ENCODE assay signal across 11 cellular contexts in the genomic region with DNA sequence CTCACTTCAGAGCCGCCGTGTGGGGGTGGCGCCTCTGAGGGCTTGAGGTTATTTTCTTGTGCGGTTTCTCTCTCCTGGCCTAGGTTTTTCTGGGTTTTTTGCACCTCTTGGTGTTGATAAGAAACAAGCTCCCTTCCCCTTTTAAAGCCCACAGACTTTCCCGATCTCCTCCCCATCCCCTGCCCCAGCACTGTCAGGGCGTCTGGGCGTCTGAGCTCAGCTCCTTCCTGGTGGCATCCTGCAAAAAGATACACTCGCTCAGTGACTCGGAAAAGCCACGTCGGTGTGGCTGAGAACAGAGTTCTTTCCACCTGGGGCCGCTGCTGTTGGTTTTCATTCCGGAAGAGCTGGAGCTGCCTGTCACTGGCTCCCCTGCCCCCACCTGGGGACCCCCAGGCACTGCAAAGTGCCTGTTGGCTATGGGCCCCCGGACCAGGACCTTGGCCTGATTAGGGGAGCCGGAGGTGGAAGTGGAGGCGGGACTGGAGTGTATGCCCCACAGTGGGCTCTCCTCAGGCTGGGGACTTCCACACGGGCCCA. TPM values are rescaled to one million over a fixed set of nuclear protein-coding genes. Genes with fewer than 3 reads are reported as not detected.
A peak's percentile ranks its signal among the peaks of the same experiment; 100 is the strongest.
DNase-seq lines count a peak whose midpoint lies in the region; ATAC-seq and TF ChIP-seq lines count a peak whose summit lies in the region.
"Had no signal": no experiment of that assay in that cellular context is flagged by ENCODE, and none has a peak within 500 bp of the region (broad histone marks: within the 10 kb centered on the region; RNA-seq: fewer than 3 reads in every experiment).

No MANE protein-coding gene starts in this region.

- H3K27ac Mint-ChIP-seq in activated naive CD8-positive, alpha-beta T cell treated with anti-CD3 and anti-CD28 coated beads for 36 hours = no peak overlapping the region
- H3K27ac Mint-ChIP-seq in memory B cell = no peak overlapping the region

- ATAC-seq in left ventricle myocardium superior = no peak
- ATAC-seq in memory B cell (ENCODE audit: low read depth) = peak; percentile 35
- no peak for ATAC-seq in HG02610 (IDR thresholded peaks at IDR 0.05; ENCODE audit: unreplicated experiment)

- H3K4me1 ChIP-seq in right atrium auricular region (peaks cover 0 to 85% of the 10 kb centered on the region in 2 donors), vagina (peaks cover 76% of the 10 kb centered on the region)

- H3K36me3 ChIP-seq in right atrium auricular region (no peaks in the 10 kb centered on the region), vagina (no peaks in the 10 kb centered on the region)

- peaks cover 6% of the 10 kb centered on the region for H3K4me1 Mint-ChIP-seq in activated naive CD8-positive, alpha-beta T cell treated with anti-CD3 and anti-CD28 coated beads for 36 hours
- H3K4me1 Mint-ChIP-seq in memory B cell = peaks cover 6% of the 10 kb centered on the region

- DNase-seq in right atrium auricular region (ENCODE audit: low spot score) = no peak
- DNase-seq in left ventricle myocardium superior = no peak
- no peak for DNase-seq in activated naive CD8-positive, alpha-beta T cell treated with anti-CD3 and anti-CD28 coated beads for 36 hours
- no peak for DNase-seq in memory B cell (ENCODE audit: low spot score in 2 of 2)
- no peak for DNase-seq in vagina (ENCODE audit: extremely low spot score in 2 of 2)
- DNase-seq in hypothalamus (lab: John Stamatoyannopoulos, UW) = no peak
- no peak for DNase-seq in KG1 (lab: John Stamatoyannopoulos, UW)
- DNase-seq: activated CD4-positive, CD25-positive, alpha-beta regulatory T cell; NCI-H2029 had no signal

- peak overlapping the region in 1 of 2 donors; percentile 15 for H3K4me3 ChIP-seq in right atrium auricular region
- H3K4me3 ChIP-seq in vagina = no peak overlapping the region
- H3K4me3 ChIP-seq: lung had no signal

- H3K4me3 Mint-ChIP-seq in activated naive CD8-positive, alpha-beta T cell treated with anti-CD3 and anti-CD28 coated beads for 36 hours = peak overlapping the region; percentile 40
- H3K4me3 Mint-ChIP-seq in memory B cell = peak overlapping the region; percentile 79

- no peak for TF ChIP-seq POLR2A in vagina (IDR thresholded peaks at IDR 0.05)

- no peaks in the 10 kb centered on the region for H3K27me3 Mint-ChIP-seq in activated naive CD8-positive, alpha-beta T cell treated with anti-CD3 and anti-CD28 coated beads for 36 hours
- peaks cover 23% of the 10 kb centered on the region for H3K27me3 Mint-ChIP-seq in memory B cell

- peak overlapping the region; percentile 40 to 51 for H3K27ac ChIP-seq in right atrium auricular region
- H3K27ac ChIP-seq in vagina = peak overlapping the region; percentile 60

- no peaks in the 10 kb centered on the region for H3K9me3 Mint-ChIP-seq in activated naive CD8-positive, alpha-beta T cell treated with anti-CD3 and anti-CD28 coated beads for 36 hours
- no peaks in the 10 kb centered on the region for H3K9me3 Mint-ChIP-seq in memory B cell

- no peaks in the 10 kb centered on the region for H3K9me3 ChIP-seq in right atrium auricular region
- H3K9me3 ChIP-seq in vagina = no peaks in the 10 kb centered on the region

- H3K36me3 Mint-ChIP-seq in activated naive CD8-positive, alpha-beta T cell treated with anti-CD3 and anti-CD28 coated beads for 36 hours = no peaks in the 10 kb centered on the region
- no peaks in the 10 kb centered on the region for H3K36me3 Mint-ChIP-seq in memory B cell

- TF ChIP-seq CTCF in right atrium auricular region (IDR thresholded peaks at IDR 0.05) = no peak
- TF ChIP-seq CTCF in vagina (IDR thresholded peaks at IDR 0.05) = no peak

- intact Hi-C loops in left ventricle myocardium superior (cut with micrococcal nuclease) = no loop called here
- intact Hi-C loops in vagina (cut with DNase I) = loop anchor here (5.0 kb wide), 1 partner anchor 38 kb away; no protein-coding TSS in a partner anchor

- H3K27me3 ChIP-seq in right atrium auricular region (no peaks in the 10 kb centered on the region), vagina (no peaks in the 10 kb centered on the region)

RNA-seq across cellular contexts. Expression of gene BAIAP2, which starts 14.5 kb away (rescaled TPM):
- 10 to 100 TPM; 27.9 to 36.5 TPM for total RNA-seq in right atrium auricular region
- 32.7 TPM for total RNA-seq in left ventricle myocardium superior
- 10 to 100 TPM in 1 of 2 experiments, 1 to 10 TPM in 1; 7.7 to 10.0 TPM for total RNA-seq in activated naive CD8-positive, alpha-beta T cell treated with anti-CD3 and anti-CD28 coated beads for 36 hours
- total RNA-seq in vagina = 113 TPM

RNA-seq across cellular contexts. Expression of gene CHMP6, which starts 57.8 kb away (rescaled TPM):
- total RNA-seq in right atrium auricular region (10 to 100 TPM; 12.9 to 17.5 TPM), left ventricle myocardium superior (19.5 TPM), vagina (31.7 TPM)
- 10 to 100 TPM; 21.6 to 23.8 TPM for total RNA-seq in activated naive CD8-positive, alpha-beta T cell treated with anti-CD3 and anti-CD28 coated beads for 36 hours
